7 cellular contexts compared by ENCODE assay signal in genomic region chr22:49960967-49961600, GRCh38. TPM values are rescaled to one million over a fixed set of nuclear protein-coding genes. Genes with fewer than 3 reads are reported as not detected.
DNase-seq lines count a peak whose midpoint lies in the region; ATAC-seq, FAIRE-seq and TF ChIP-seq lines count a peak whose summit lies in the region.

No MANE protein-coding gene starts in this region.

- TF ChIP-seq CTCF in H9 (conservative IDR thresholded peaks at IDR 0.05): no peak
- no peak for TF ChIP-seq CTCF in bronchial epithelial cell (IDR thresholded peaks at IDR 0.05; ENCODE audit: insufficient read depth, low read length, severe bottlenecking)

- H3K4me1 Mint-ChIP-seq in H9: peaks cover 2 to 10% of the 10 kb centered on the region in 2 experiments; a peak in 2 of 4 replicates

- H2BK15ac ChIP-seq in H9 (ENCODE audit: low read depth, low read length): no peak overlapping the region

- peak overlapping the region; percentile 37 for H3K18ac ChIP-seq in H9 (ENCODE audit: insufficient read length, low read depth, low read length)

- H3K4me3 ChIP-seq in bronchial epithelial cell (ENCODE audit: low read depth, low read length): peak overlapping the region; percentile 98

- H2BK20ac ChIP-seq in H9 (ENCODE audit: low read depth, low read length, poor library complexity, severe bottlenecking): no peak overlapping the region

- peaks cover 3% of the 10 kb centered on the region; the same call in 1 of the 2 replicates for H3K79me2 ChIP-seq in H9 (ENCODE audit: insufficient read depth, low read length)

- no peak for DNase-seq in H9
- peak; percentile 51 for DNase-seq in RPMI8226
- no peak for DNase-seq in bronchial epithelial cell (ENCODE audit: low read depth)
- peak; percentile 58 for DNase-seq in left lobe of liver (ENCODE audit: low spot score)
- peak; percentile 53 for DNase-seq in stimulated activated naive CD4-positive, alpha-beta T cell treated with Interleukin-2 at 50 U/mL for 16 hours (lab: John Stamatoyannopoulos, UW)
- no peak for DNase-seq in SK-N-DZ (ENCODE audit: low spot score)

- H2AK5ac ChIP-seq in H9 (ENCODE audit: insufficient read length, low read length): no peak overlapping the region

- peak overlapping the region; percentile 77 for H3K9ac ChIP-seq in H9 (ENCODE audit: extremely low read depth, insufficient read length, low read length)

- no peak overlapping the region for H2BK5ac ChIP-seq in H9 (ENCODE audit: insufficient read length, low read length)

- peaks cover 8 to 17% (median 14%) of the 10 kb centered on the region in 3 experiments; a peak in 6 of 7 replicates for H3K36me3 Mint-ChIP-seq in H9 (ENCODE audit: insufficient read depth in 1 of 3, low read depth in 3 of 3)

- H3K9me3 Mint-ChIP-seq in H9: no peaks in the 10 kb centered on the region

- H3K27ac Mint-ChIP-seq in H9: no peak overlapping the region

- H3K4me3 Mint-ChIP-seq in H9: peak overlapping the region; percentile 84 to 88

- H3K14ac ChIP-seq in H9 (ENCODE audit: insufficient read depth, low read length): peak overlapping the region; percentile 74; the same call in 1 of the 2 replicates

- WGBS in H9 (ENCODE audit: extremely low coverage, insufficient read length, low lambda C conversion rate): no CpG with 5 or more reads among the region's 89 CpGs

- no peak overlapping the region for H2AFZ ChIP-seq in H9 (ENCODE audit: low read length)

- no peak for ATAC-seq in left lobe of liver
- no peak for ATAC-seq in HG03565 (IDR thresholded peaks at IDR 0.05; ENCODE audit: unreplicated experiment)

- FAIRE-seq in bronchial epithelial cell (lab: Jason Lieb, UNC): no peak

- H3K4me2 ChIP-seq in H9 (ENCODE audit: insufficient read depth, insufficient read length, low read length): peak overlapping the region; percentile 54

- H3K23ac ChIP-seq in H9 (ENCODE audit: insufficient read length, low read depth, low read length): no peak overlapping the region

- no peak overlapping the region for H4K91ac ChIP-seq in H9 (ENCODE audit: insufficient read length, low read depth, low read length)

- peaks cover 6% of the 10 kb centered on the region for H3K79me1 ChIP-seq in H9 (ENCODE audit: insufficient read depth, low read depth, low read length, poor library complexity, severe bottlenecking)

- H3K4me1 ChIP-seq in H9 (ENCODE audit: insufficient read depth, low read length): no peaks in the 10 kb centered on the region

- peaks cover 4% of the 10 kb centered on the region for H3K27me3 Mint-ChIP-seq in H9 (ENCODE audit: low read depth)

- no peak overlapping the region for H3K4ac ChIP-seq in H9 (ENCODE audit: low read depth, low read length)

- H3K36me3 ChIP-seq in bronchial epithelial cell (ENCODE audit: control insufficient read depth, insufficient read depth, low read length): peaks cover 20% of the 10 kb centered on the region

- no peak overlapping the region for H2BK120ac ChIP-seq in H9 (ENCODE audit: low read depth, low read length, poor library complexity, severe bottlenecking)

- H3K27me3 ChIP-seq in H9 (ENCODE audit: insufficient read depth, low read length) (no peaks in the 10 kb centered on the region), bronchial epithelial cell (ENCODE audit: control insufficient read depth, insufficient read depth, low read length) (no peaks in the 10 kb centered on the region)

- no peak overlapping the region for H4K8ac ChIP-seq in H9 (replicated peaks; ENCODE audit: insufficient read length, low read depth, low read length)

- H3K9me3 ChIP-seq in H9 (ENCODE audit: control insufficient read depth, low read depth, low read length): no peaks in the 10 kb centered on the region

- no peak overlapping the region for H2BK12ac ChIP-seq in H9 (ENCODE audit: insufficient read length, low read depth, low read length)

- no peak overlapping the region for H3K27ac ChIP-seq in H9 (ENCODE audit: insufficient read length, low read depth, low read length)

- H4K20me1 ChIP-seq in H9 (ENCODE audit: control insufficient read depth, insufficient read depth, insufficient read length): no peaks in the 10 kb centered on the region

- H3K23me2 ChIP-seq in H9 (ENCODE audit: insufficient read length, low read depth, low read length, poor library complexity, severe bottlenecking): no peaks in the 10 kb centered on the region

- no peak overlapping the region for H3T11ph ChIP-seq in H9 (ENCODE audit: low read length)

- H4K5ac ChIP-seq in H9 (ENCODE audit: insufficient read length, low read depth, low read length): no peak overlapping the region

- H3K56ac ChIP-seq in H9 (ENCODE audit: insufficient read length, low read depth, low read length): no peak overlapping the region

RNA-seq across cellular contexts. Expression of gene PIM3, which starts 0.5 kb away (rescaled TPM):
- total RNA-seq in H9 (2021) (43.4 and 45.1 TPM in 2 replicates), bronchial epithelial cell (67.1 and 130 TPM in 2 replicates), left lobe of liver (36.8 TPM)
- polyA plus RNA-seq in SK-N-DZ (2014; cell fraction: cytosol; rRNA removed): 74.5 and 74.6 TPM in 2 replicates
- 113 and 127 TPM in 2 replicates for polyA plus RNA-seq in SK-N-DZ (2014; cell fraction: nucleus; rRNA removed)

RNA-seq across cellular contexts. Expression of gene CRELD2, which starts 42.6 kb away (rescaled TPM):
- total RNA-seq in H9 (2021) (34.7 and 37.9 TPM in 2 replicates), bronchial epithelial cell (57.4 and 71.6 TPM in 2 replicates), left lobe of liver (65.1 TPM)
- polyA plus RNA-seq in SK-N-DZ (2014; cell fraction: cytosol; rRNA removed): 31.3 and 34.1 TPM in 2 replicates
- 58.9 and 62.2 TPM in 2 replicates for polyA plus RNA-seq in SK-N-DZ (2014; cell fraction: nucleus; rRNA removed)

RNA-seq across cellular contexts. Expression of gene ALG12, which starts 42.8 kb away (rescaled TPM):
- total RNA-seq in H9 (2021) (19.2 and 20.6 TPM in 2 replicates), bronchial epithelial cell (11.8 and 18.7 TPM in 2 replicates), left lobe of liver (19.1 TPM)
- polyA plus RNA-seq in SK-N-DZ (2014; cell fraction: cytosol; rRNA removed): 22.9 and 24.2 TPM in 2 replicates
- polyA plus RNA-seq in SK-N-DZ (2014; cell fraction: nucleus; rRNA removed): 33.4 and 35.5 TPM in 2 replicates

RNA-seq across cellular contexts. Expression of gene IL17REL, which starts 51.5 kb away (rescaled TPM):
- total RNA-seq in H9 (2021) (0.11 and 0.20 TPM in 2 replicates), bronchial epithelial cell (not detected in 2 replicates), left lobe of liver (not detected)
- polyA plus RNA-seq in SK-N-DZ (2014; cell fraction: cytosol; rRNA removed): not detected in 2 replicates
- polyA plus RNA-seq in SK-N-DZ (2014; cell fraction: nucleus; rRNA removed): not detected in 2 replicates

Comparison
In these comparisons a context has a peak if more than half of its experiments do, and no peak if none do; other contexts are left out.
1. DNase-seq: peak in RPMI8226 (single experiment), left lobe of liver (single experiment) and stimulated activated naive CD4-positive, alpha-beta T cell treated with Interleukin-2 at 50 U/mL for 16 hours (single experiment); none in H9 (single experiment), bronchial epithelial cell (single experiment) and SK-N-DZ (single experiment).